1 cellular context compared by ENCODE assay signal in genomic region chr20:53635189-53635588, GRCh38.
TF ChIP-seq lines count a peak whose summit lies in the region.

No MANE protein-coding gene starts in this region.

TF ChIP-seq in HepG2, 621 proteins besides CTCF, POLR2A, EP300 and RAD21 (continued from another document):
- TF ChIP-seq ETS1 (CRISPR knock-in tag; IDR thresholded peaks at IDR 0.05) = no peak
- no peak for TF ChIP-seq NFKB2 (CRISPR knock-in tag; IDR thresholded peaks at IDR 0.05; ENCODE audit: borderline replicate concordance)
- TF ChIP-seq MATR3 (CRISPR knock-in tag; IDR thresholded peaks at IDR 0.05) = 0 out of 2 replicates have a peak, but pooled peaks have one; percentile 63
- no peak for TF ChIP-seq ZNF326 (CRISPR knock-in tag; IDR thresholded peaks at IDR 0.05; ENCODE audit: borderline replicate concordance)
- TF ChIP-seq ZMYM3 (CRISPR knock-in tag; IDR thresholded peaks at IDR 0.05) = 0 out of 2 replicates have a peak, but pooled peaks have one; percentile 32
- no peak for TF ChIP-seq ZNF33B (CRISPR knock-in tag; IDR thresholded peaks at IDR 0.05)
- TF ChIP-seq ZNF652 (CRISPR knock-in tag; IDR thresholded peaks at IDR 0.05; ENCODE audit: borderline replicate concordance, low read depth) = no peak
- peak; percentile 47; the same call in 1 of the 2 replicates for TF ChIP-seq ARNT2 (CRISPR knock-in tag; IDR thresholded peaks at IDR 0.05; ENCODE audit: low read depth)
- no peak for TF ChIP-seq REL (CRISPR knock-in tag; conservative IDR thresholded peaks at IDR 0.05)
- 0 out of 2 replicates have a peak, but pooled peaks have one; percentile 17 for TF ChIP-seq TBX2 (CRISPR knock-in tag; IDR thresholded peaks at IDR 0.05; ENCODE audit: borderline replicate concordance)
- no peak for TF ChIP-seq ZNF589 (CRISPR knock-in tag; conservative IDR thresholded peaks at IDR 0.05)
- no peak for TF ChIP-seq ZNF619 (CRISPR knock-in tag; IDR thresholded peaks at IDR 0.05)
TF ChIP-seq in HepG2: peak in this region for 4.
